Comparison of ENCODE assay signal across 9 cellular contexts in genomic region chr4:121923306-121923705, GRCh38. TPM values are rescaled to one million over a fixed set of nuclear protein-coding genes. Genes with fewer than 3 reads are reported as not detected.
"Had no signal": no experiment of that assay in that cellular context is flagged by ENCODE, and none has a peak within 500 bp of the region (broad histone marks: within the 10 kb centered on the region; RNA-seq: fewer than 3 reads in every experiment).

No MANE protein-coding gene starts in this region.

- ATAC-seq: HCT116, K562 had no signal

- H2AFZ ChIP-seq: GM23248 had no signal

- H3K36me3 ChIP-seq: HAP-1 had no signal

- H3K4me3 ChIP-seq: GM23248, HAP-1, K562 had no signal

- H3K9me3 ChIP-seq: HAP-1 had no signal

- H3K9ac ChIP-seq: GM23248 had no signal

- DNase-seq: GM23248, GOT3, H7, IMR-90, KG1 had no signal

- H3K4me1 ChIP-seq: HAP-1 had no signal

- H3K27ac ChIP-seq: GM23248 had no signal

RNA-seq across cellular contexts. Expression of gene TRPC3, which starts 28.6 kb away (rescaled TPM):
- total RNA-seq: HT-29 had no signal
- polyA plus RNA-seq: GM23248 had no signal
